9 cellular contexts compared by ENCODE assay signal in genomic region chr9:21919377-21920362, GRCh38.
DNase-seq lines count a peak whose midpoint lies in the region; ATAC-seq and TF ChIP-seq lines count a peak whose summit lies in the region.
"Had no signal": no experiment of that assay in that cellular context is flagged by ENCODE, and none has a peak within 500 bp of the region (broad histone marks: within the 10 kb centered on the region; RNA-seq: fewer than 3 reads in every experiment).

No MANE protein-coding gene starts in this region.

- peak; percentile 49 for DNase-seq in activated CD8-positive, alpha-beta memory T cell treated with anti-CD3 and anti-CD28 coated beads, Interleukin-2, amount 10 ng/mL, durations not matched to agents 7 days and 5 days
- no peak for DNase-seq in activated CD8-positive, alpha-beta memory T cell treated with anti-CD3 and anti-CD28 coated beads, Interleukin-2, amount 50 U/mL, for 48 hours
- DNase-seq in OCI-M1 (lab: John Stamatoyannopoulos, UW), result peak; percentile 57
- DNase-seq in epithelial cell of proximal tubule (ENCODE audit: low read depth), result peak; percentile 29
- DNase-seq in right atrium auricular region (ENCODE audit: low spot score), result no peak
- DNase-seq in NCI-H1436 (lab: John Stamatoyannopoulos, UW), result no peak

- H3K4me1 ChIP-seq in right atrium auricular region, result no peaks in the 10 kb centered on the region

- CTCF ChIA-PET in activated CD8-positive, alpha-beta memory T cell treated with anti-CD3 and anti-CD28 coated beads, Interleukin-2, amount 10 ng/mL, durations not matched to agents 7 days and 5 days (lab: Charles Lee), result interaction anchor here (1.1 kb wide), 1 partner anchor 89 kb away, joined by 3 read pairs; the partner anchor contains the start of gene CDKN2B

- no peak for TF ChIP-seq CTCF in epithelial cell of proximal tubule (conservative IDR thresholded peaks at IDR 0.05; ENCODE audit: low read depth, low read length)
- TF ChIP-seq CTCF in right atrium auricular region (IDR thresholded peaks at IDR 0.05), result no peak

- peaks cover 10% of the 10 kb centered on the region for H3K36me3 Mint-ChIP-seq in activated CD8-positive, alpha-beta memory T cell treated with anti-CD3 and anti-CD28 coated beads, Interleukin-2, amount 10 ng/mL, durations not matched to agents 7 days and 5 days

- ATAC-seq in activated CD8-positive, alpha-beta memory T cell treated with anti-CD3 and anti-CD28 coated beads, Interleukin-2, amount 10 ng/mL, durations not matched to agents 7 days and 5 days, result peak; percentile 96
- ATAC-seq in HG02798 (IDR thresholded peaks at IDR 0.05; ENCODE audit: poor library complexity, unreplicated experiment) (peak; percentile 67), GM21717 (IDR thresholded peaks at IDR 0.05; ENCODE audit: unreplicated experiment) (no peak)

- H3K4me3 Mint-ChIP-seq in activated CD8-positive, alpha-beta memory T cell treated with anti-CD3 and anti-CD28 coated beads, Interleukin-2, amount 10 ng/mL, durations not matched to agents 7 days and 5 days, result peak overlapping the region; percentile 19

- peaks cover 18% of the 10 kb centered on the region for H3K4me1 Mint-ChIP-seq in activated CD8-positive, alpha-beta memory T cell treated with anti-CD3 and anti-CD28 coated beads, Interleukin-2, amount 10 ng/mL, durations not matched to agents 7 days and 5 days

- H3K36me3 ChIP-seq in right atrium auricular region, result no peaks in the 10 kb centered on the region
- H3K36me3 ChIP-seq: adrenal gland had no signal

- H3K27ac ChIP-seq in right atrium auricular region, result no peak overlapping the region
- H3K27ac ChIP-seq: adrenal gland had no signal

- H3K27me3 ChIP-seq in right atrium auricular region, result no peaks in the 10 kb centered on the region
- H3K27me3 ChIP-seq: adrenal gland had no signal

- H3K27me3 Mint-ChIP-seq in activated CD8-positive, alpha-beta memory T cell treated with anti-CD3 and anti-CD28 coated beads, Interleukin-2, amount 10 ng/mL, durations not matched to agents 7 days and 5 days, result no peaks in the 10 kb centered on the region

- H3K9me3 Mint-ChIP-seq in activated CD8-positive, alpha-beta memory T cell treated with anti-CD3 and anti-CD28 coated beads, Interleukin-2, amount 10 ng/mL, durations not matched to agents 7 days and 5 days (ENCODE audit: low read depth), result peaks cover 5% of the 10 kb centered on the region

- H3K9me3 ChIP-seq in right atrium auricular region, result no peaks in the 10 kb centered on the region
- H3K9me3 ChIP-seq: adrenal gland had no signal

- H3K4me3 ChIP-seq in epithelial cell of proximal tubule (ENCODE audit: low read depth, low read length), result no peak overlapping the region
- H3K4me3 ChIP-seq in right atrium auricular region, result no peak overlapping the region
- H3K4me3 ChIP-seq: adrenal gland had no signal

- H3K27ac Mint-ChIP-seq in activated CD8-positive, alpha-beta memory T cell treated with anti-CD3 and anti-CD28 coated beads, Interleukin-2, amount 10 ng/mL, durations not matched to agents 7 days and 5 days, result peak overlapping the region; percentile 68

Comparison
In these comparisons a context has a peak if more than half of its experiments do, and no peak if none do; other contexts are left out.
1. DNase-seq: peak in activated CD8-positive, alpha-beta memory T cell treated with anti-CD3 and anti-CD28 coated beads, Interleukin-2, amount 10 ng/mL, durations not matched to agents 7 days and 5 days (single experiment), OCI-M1 (single experiment) and epithelial cell of proximal tubule (single experiment); none in activated CD8-positive, alpha-beta memory T cell treated with anti-CD3 and anti-CD28 coated beads, Interleukin-2, amount 50 U/mL, for 48 hours (single experiment), right atrium auricular region (single experiment) and NCI-H1436 (single experiment).